5 cellular contexts compared by ENCODE assay signal in genomic region chr2:106258859-106259258, GRCh38.
DNase-seq lines count a peak whose midpoint lies in the region; ATAC-seq and TF ChIP-seq lines count a peak whose summit lies in the region.
"Not testable (repeated sequence)": the region's sequence is repeated elsewhere in the genome, so short reads cannot be mapped to it uniquely, and the experiment has no call there.

No MANE protein-coding gene starts in this region.

- H3K27me3 Mint-ChIP-seq in osteocyte (ENCODE audit: unreplicated experiment), result not testable (repeated sequence)

- not testable (repeated sequence) for H3K4me3 ChIP-seq in esophagus muscularis mucosa; liver (ENCODE audit: low read depth in 1 of 3, low read length in 3 of 3); right lobe of liver

- H3K27ac ChIP-seq in esophagus muscularis mucosa (replicated peaks in 1 of 4), result not testable (repeated sequence)
- H3K27ac ChIP-seq in liver (ENCODE audit: low read depth in 1 of 2, low read length in 2 of 2), result peak overlapping the region; percentile 3 to 12
- H3K27ac ChIP-seq in right lobe of liver, result peak overlapping the region in 1 of 3 donors; percentile 43

- TF ChIP-seq POLR2A in esophagus muscularis mucosa (IDR thresholded peaks at IDR 0.05; ENCODE audit: low read depth); right lobe of liver (IDR thresholded peaks at IDR 0.05): not testable (repeated sequence)

- not testable (repeated sequence) for H3K9me3 Mint-ChIP-seq in osteocyte (ENCODE audit: unreplicated experiment)

- H3K27ac Mint-ChIP-seq in osteocyte (ENCODE audit: unreplicated experiment), result not testable (repeated sequence)

- intact Hi-C loops in esophagus muscularis mucosa (cut with DNase I); right lobe of liver (cut with DNase I): not testable (repeated sequence)

- not testable (repeated sequence) for H3K9ac ChIP-seq in liver (ENCODE audit: low read depth in 1 of 2, low read length in 2 of 2)

- not testable (repeated sequence) for H3K36me3 ChIP-seq in esophagus muscularis mucosa; liver (ENCODE audit: control insufficient read depth in 4 of 4, insufficient read depth in 3 of 4, low read depth in 1 of 4, low read length in 3 of 4); right lobe of liver

- ATAC-seq in left lobe of liver, result peak; percentile 89
- peak; percentile 65 to 82 (median 75) for ATAC-seq in right lobe of liver

- TF ChIP-seq CTCF in esophagus muscularis mucosa (IDR thresholded peaks at IDR 0.05); liver (IDR thresholded peaks at IDR 0.05; ENCODE audit: low read depth, low read length, missing input control); right lobe of liver (IDR thresholded peaks at IDR 0.05); osteocyte (IDR thresholded peaks at IDR 0.05): not testable (repeated sequence)

- not testable (repeated sequence) for H3K36me3 Mint-ChIP-seq in osteocyte (ENCODE audit: unreplicated experiment)

- H3K27me3 ChIP-seq in esophagus muscularis mucosa; liver (ENCODE audit: control insufficient read depth in 4 of 4, insufficient read depth in 4 of 4, low read length in 3 of 4); right lobe of liver: not testable (repeated sequence)

- TF ChIP-seq EP300 in esophagus muscularis mucosa (IDR thresholded peaks at IDR 0.05), result not testable (repeated sequence)

- TF ChIP-seq RAD21 in liver (IDR thresholded peaks at IDR 0.05), result peak; percentile 20 to 51

- not testable (repeated sequence) for H3K4me1 Mint-ChIP-seq in osteocyte (ENCODE audit: unreplicated experiment)

- H3K4me3 Mint-ChIP-seq in osteocyte (ENCODE audit: unreplicated experiment), result not testable (repeated sequence)

- WGBS in esophagus muscularis mucosa, result 96% methylated on average over 7 of the region's 7 CpGs
- WGBS in liver, result 39% methylated on average over 7 of the region's 7 CpGs
- WGBS in right lobe of liver (ENCODE audit: insufficient coverage, low coverage, low lambda C conversion rate, missing lambda C conversion rate), result 32% methylated on average over 7 of the region's 7 CpGs

- DNase-seq in esophagus muscularis mucosa (ENCODE audit: extremely low spot score) (peak; percentile 19), left lobe of liver (ENCODE audit: low spot score) (peak; percentile 55), osteocyte (ENCODE audit: extremely low spot score, unreplicated experiment) (peak; percentile 44)
- not testable (repeated sequence) for DNase-seq in right lobe of liver

- H3K4me1 ChIP-seq in esophagus muscularis mucosa; liver (ENCODE audit: control insufficient read depth in 4 of 4, insufficient read depth in 4 of 4, low read length in 3 of 4): not testable (repeated sequence)
- peaks cover 0 to 22% (median 0%) of the 10 kb centered on the region in 4 donors for H3K4me1 ChIP-seq in right lobe of liver

- not testable (repeated sequence) for H3K9me3 ChIP-seq in esophagus muscularis mucosa; liver (ENCODE audit: control insufficient read depth in 4 of 4, low read length in 3 of 4); right lobe of liver

TF ChIP-seq in liver, 16 proteins besides CTCF, POLR2A, EP300 and RAD21:
- TF ChIP-seq YY1 (IDR thresholded peaks at IDR 0.05) (peak; percentile 48), SP1 (IDR thresholded peaks at IDR 0.05) (peak; percentile 59), RXRA (IDR thresholded peaks at IDR 0.05) (peak; percentile 64 to 70), HNF4A (conservative IDR thresholded peaks at IDR 0.05) (peak; percentile 61 to 70), MAX (IDR thresholded peaks at IDR 0.05) (peak; percentile 10), FOXA2 (IDR thresholded peaks at IDR 0.05) (peak; percentile 15)
